Comparison of ENCODE assay signal across 17 cellular contexts in the genomic region with DNA sequence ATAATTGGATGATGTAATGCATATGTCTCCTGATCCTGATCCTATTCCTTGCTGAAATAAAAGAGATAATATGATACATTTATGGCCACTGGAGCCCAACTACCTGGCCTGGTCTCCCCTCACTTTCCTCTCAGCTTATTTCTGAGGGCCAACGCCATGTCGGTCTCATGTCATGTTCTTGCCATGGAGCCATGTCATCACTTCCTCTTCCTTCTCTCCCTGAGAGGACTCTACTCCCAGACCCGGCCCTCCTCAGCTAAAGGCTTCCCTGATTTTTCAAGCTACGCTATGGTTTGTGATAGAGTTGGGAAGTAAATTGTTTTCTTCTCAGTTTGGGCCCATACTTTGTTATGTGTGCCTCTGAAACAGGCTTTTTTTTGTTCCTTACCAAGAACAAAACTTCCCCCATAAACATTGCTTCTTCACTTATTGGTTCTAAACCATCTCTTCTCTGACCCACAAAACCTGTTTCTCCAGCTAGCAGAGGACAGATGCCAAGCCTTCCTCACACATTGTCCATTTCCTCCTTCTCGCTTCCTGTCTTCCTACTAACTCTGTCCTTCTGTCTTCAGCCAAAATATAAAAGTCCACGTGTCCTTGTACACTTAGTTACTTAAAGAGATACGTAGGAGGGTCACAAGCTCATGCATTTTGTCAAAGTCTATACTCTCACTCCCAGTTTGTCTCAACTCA.
"Had no signal": no experiment of that assay in that cellular context is flagged by ENCODE, and none has a peak within 500 bp of the region (broad histone marks: within the 10 kb centered on the region; RNA-seq: fewer than 3 reads in every experiment).

No MANE protein-coding gene starts in this region.

- H3K27ac ChIP-seq: ascending aorta, gastroesophageal sphincter, left ventricle myocardium inferior, neural progenitor cell, spleen, tibial nerve had no signal

- H3K27me3 Mint-ChIP-seq: progenitor cell of endocrine pancreas; stimulated activated naive B cell treated with anti-CD40 and anti-IgM and Interleukin-4, amounts not matched to agents 10 μg/mL and 1 μg/mL and 100 μg/mL, for 72 hours had no signal

- H3K4me1 ChIP-seq: ascending aorta, gastroesophageal sphincter, left ventricle myocardium inferior, neural progenitor cell, spleen, tibial nerve had no signal

- H3K36me3 ChIP-seq: ascending aorta, gastroesophageal sphincter, left ventricle myocardium inferior, neural progenitor cell, spleen, tibial nerve had no signal

- H3K9me3 ChIP-seq: ascending aorta, gastroesophageal sphincter, left ventricle myocardium inferior, spleen, tibial nerve had no signal

- H3K4me3 ChIP-seq: ascending aorta, gastroesophageal sphincter, left ventricle myocardium inferior, neural progenitor cell, spleen, tibial nerve had no signal

- DNase-seq: activated CD4-positive, alpha-beta T cell treated with anti-CD3 and anti-CD28 coated beads, Interleukin-2, amount 50 U/mL, for 4 hours; activated T-cell treated with anti-CD3 and anti-CD28 coated beads, Interleukin-2, amount 50 U/mL, for 72 hours; islet precursor cell; left ventricle myocardium inferior; mesenchymal stem cell; spleen; stimulated activated CD4-positive, alpha-beta T cell treated with anti-CD3 and anti-CD28 coated beads, Interleukin-2, amount 100 ng/mL, for 24 hours; stimulated activated naive B cell treated with anti-CD40 and anti-IgM and Interleukin-4, amounts not matched to agents 10 μg/mL and 1 μg/mL and 100 μg/mL, for 72 hours; T-helper 2 cell had no signal

- H3K4me3 Mint-ChIP-seq: activated T-cell treated with anti-CD3 and anti-CD28 coated beads, Interleukin-2, amount 50 U/mL, for 72 hours; neural progenitor cell; stimulated activated naive B cell treated with anti-CD40 and anti-IgM and Interleukin-4, amounts not matched to agents 10 μg/mL and 1 μg/mL and 100 μg/mL, for 72 hours had no signal

- H3K9me3 Mint-ChIP-seq: neural progenitor cell had no signal

- H3K27me3 ChIP-seq: ascending aorta, gastroesophageal sphincter, neural progenitor cell, spleen, tibial nerve had no signal

- H3K36me3 Mint-ChIP-seq: neural progenitor cell; stimulated activated naive B cell treated with anti-CD40 and anti-IgM and Interleukin-4, amounts not matched to agents 10 μg/mL and 1 μg/mL and 100 μg/mL, for 72 hours had no signal

- H3K4me1 Mint-ChIP-seq: neural progenitor cell; stimulated activated naive B cell treated with anti-CD40 and anti-IgM and Interleukin-4, amounts not matched to agents 10 μg/mL and 1 μg/mL and 100 μg/mL, for 72 hours had no signal

- FAIRE-seq: colon, endothelial cell of umbilical vein had no signal

- H3K27ac Mint-ChIP-seq: activated T-cell treated with anti-CD3 and anti-CD28 coated beads, Interleukin-2, amount 50 U/mL, for 72 hours; neural progenitor cell; progenitor cell of endocrine pancreas; stimulated activated naive B cell treated with anti-CD40 and anti-IgM and Interleukin-4, amounts not matched to agents 10 μg/mL and 1 μg/mL and 100 μg/mL, for 72 hours had no signal

- ATAC-seq: activated T-cell treated with anti-CD3 and anti-CD28 coated beads, Interleukin-2, amount 50 U/mL, for 72 hours; gastroesophageal sphincter; sciatic nerve; stimulated activated naive B cell treated with anti-CD40 and anti-IgM and Interleukin-4, amounts not matched to agents 10 μg/mL and 1 μg/mL and 100 μg/mL, for 72 hours had no signal
